In the genomic region with DNA sequence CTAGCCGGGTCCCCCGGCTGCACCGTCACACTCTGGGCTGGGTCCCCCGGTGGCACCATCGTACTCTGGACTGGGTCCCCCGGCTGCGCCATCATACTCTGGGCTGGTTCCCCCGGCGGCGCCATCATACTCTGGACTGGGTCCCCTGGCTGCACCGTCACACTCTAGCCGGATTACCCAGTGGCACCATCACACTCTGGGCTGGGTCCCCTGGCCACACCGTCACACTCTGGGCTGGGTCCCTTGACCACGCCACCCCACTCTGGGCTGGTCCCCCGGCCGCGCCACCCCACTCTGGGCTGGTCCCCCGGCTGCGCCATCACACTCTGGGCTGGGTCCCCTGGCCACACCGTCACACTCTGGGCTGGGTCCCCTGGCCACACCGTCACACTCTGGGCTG, we compare ENCODE assay signal across 35 cellular contexts.
"Had no signal": no experiment of that assay in that cellular context is flagged by ENCODE, and none has a peak within 500 bp of the region (broad histone marks: within the 10 kb centered on the region; RNA-seq: fewer than 3 reads in every experiment).

No MANE protein-coding gene starts in this region.

- H3K27ac ChIP-seq: ascending aorta, breast epithelium, cardiac muscle cell, coronary artery, dorsolateral prefrontal cortex, esophagus muscularis mucosa, foreskin keratinocyte, gastrocnemius medialis had no signal

- DNase-seq: activated B cell treated with CpG ODN at 0.5 μM for 24 hours; activated CD4-positive, alpha-beta T cell treated with anti-CD3 and anti-CD28 coated beads for 48 hours; activated CD4-positive, alpha-beta T cell treated with anti-CD3 and anti-CD28 coated beads, Interleukin-2, amount 50 U/mL, for 1 hour; activated CD4-positive, alpha-beta T cell treated with anti-CD3 and anti-CD28 coated beads, Interleukin-2, amount 50 U/mL, for 48 hours; activated CD8-positive, alpha-beta memory T cell treated with anti-CD3 and anti-CD28 coated beads, Interleukin-2, amount 10 ng/mL, durations not matched to agents 7 days and 5 days; activated CD8-positive, alpha-beta memory T cell treated with anti-CD3 and anti-CD28 coated beads, Interleukin-2, amount 50 U/mL, for 4 hours; activated CD8-positive, alpha-beta T cell treated with anti-CD3 and anti-CD28 coated beads, Interleukin-2, amount 10 ng/mL, durations not matched to agents 7 days and 5 days; activated gamma-delta T cell; activated naive CD4-positive, alpha-beta T cell; activated naive CD4-positive, alpha-beta T cell treated with anti-CD3 and anti-CD28 coated beads, Interleukin-2, amount 10 ng/mL, durations not matched to agents 7 days and 5 days; activated naive CD8-positive, alpha-beta T cell treated with anti-CD3 and anti-CD28 coated beads, Interleukin-2, amount 10 ng/mL, durations not matched to agents 7 days and 5 days; activated T-cell treated with anti-CD3 and anti-CD28 coated beads for 4 hours; activated T-cell treated with anti-CD3 and anti-CD28 coated beads, Interleukin-2, amount 50 U/mL, for 24 hours; activated T-cell treated with anti-CD3 and anti-CD28 coated beads, Interleukin-2, amount 50 U/mL, for 72 hours; dorsolateral prefrontal cortex; effector CD4-positive, alpha-beta T cell; effector memory CD8-positive, alpha-beta T cell; erythroblast; foreskin keratinocyte; gastrocnemius medialis; T-helper 1 cell; T-helper 17 cell; T1000; WERI-Rb-1 had no signal

- H3K36me3 ChIP-seq: ascending aorta, breast epithelium, cardiac muscle cell, esophagus muscularis mucosa, gastrocnemius medialis, WERI-Rb-1 had no signal

- H3K36me3 Mint-ChIP-seq: activated naive CD4-positive, alpha-beta T cell treated with anti-CD3 and anti-CD28 coated beads, Interleukin-2, amount 10 ng/mL, durations not matched to agents 7 days and 5 days; brain had no signal

- H3K9me3 ChIP-seq: ascending aorta, breast epithelium, esophagus muscularis mucosa, gastrocnemius medialis had no signal

- H3K4me3 Mint-ChIP-seq: activated B cell treated with CpG ODN at 0.5 μM for 24 hours; activated CD8-positive, alpha-beta memory T cell treated with anti-CD3 and anti-CD28 coated beads, Interleukin-2, amount 10 ng/mL, durations not matched to agents 7 days and 5 days; activated CD8-positive, alpha-beta T cell treated with anti-CD3 and anti-CD28 coated beads, Interleukin-2, amount 10 ng/mL, durations not matched to agents 7 days and 5 days; activated naive CD4-positive, alpha-beta T cell treated with anti-CD3 and anti-CD28 coated beads, Interleukin-2, amount 10 ng/mL, durations not matched to agents 7 days and 5 days; activated naive CD8-positive, alpha-beta T cell treated with anti-CD3 and anti-CD28 coated beads, Interleukin-2, amount 10 ng/mL, durations not matched to agents 7 days and 5 days; activated T-cell treated with anti-CD3 and anti-CD28 coated beads, Interleukin-2, amount 50 U/mL, for 24 hours; activated T-cell treated with anti-CD3 and anti-CD28 coated beads, Interleukin-2, amount 50 U/mL, for 72 hours; brain; central memory CD8-positive, alpha-beta T cell; dendritic cell treated with granulocyte-macrophage colony-stimulating factor and Interleukin-4, amounts not matched to agents 40 ng/mL and 50 ng/mL, for 4 days; effector memory CD8-positive, alpha-beta T cell; T-helper 17 cell; T-helper 2 cell treated with Interferon-gamma antibody and Interleukin-4, amounts not matched to agents 5 μg/mL and 100 μg/mL, for 36 hours had no signal

- H3K4me1 ChIP-seq: ascending aorta, breast epithelium, foreskin keratinocyte, gastrocnemius medialis had no signal

- ATAC-seq: activated CD4-positive, CD25-positive, alpha-beta regulatory T cell treated with anti-CD3 and anti-CD28 coated beads, Interleukin-2, amount 50 U/mL, for 24 hours; activated CD8-positive, alpha-beta memory T cell treated with anti-CD3 and anti-CD28 coated beads, Interleukin-2, amount 10 ng/mL, durations not matched to agents 7 days and 5 days; activated CD8-positive, alpha-beta T cell treated with anti-CD3 and anti-CD28 coated beads, Interleukin-2, amount 10 ng/mL, durations not matched to agents 7 days and 5 days; activated naive CD4-positive, alpha-beta T cell treated with anti-CD3 and anti-CD28 coated beads, Interleukin-2, amount 50 U/mL, for 72 hours; activated T-cell treated with anti-CD3 and anti-CD28 coated beads, Interleukin-2, amount 50 U/mL, for 72 hours; effector memory CD8-positive, alpha-beta T cell; foreskin keratinocyte; gastrocnemius medialis; T-helper 17 cell had no signal

- H3K27ac Mint-ChIP-seq: activated B cell treated with CpG ODN at 0.5 μM for 24 hours; activated CD8-positive, alpha-beta memory T cell treated with anti-CD3 and anti-CD28 coated beads, Interleukin-2, amount 10 ng/mL, durations not matched to agents 7 days and 5 days; activated CD8-positive, alpha-beta T cell treated with anti-CD3 and anti-CD28 coated beads, Interleukin-2, amount 10 ng/mL, durations not matched to agents 7 days and 5 days; activated naive CD4-positive, alpha-beta T cell treated with anti-CD3 and anti-CD28 coated beads, Interleukin-2, amount 10 ng/mL, durations not matched to agents 7 days and 5 days; activated naive CD8-positive, alpha-beta T cell treated with anti-CD3 and anti-CD28 coated beads, Interleukin-2, amount 10 ng/mL, durations not matched to agents 7 days and 5 days; activated T-cell treated with anti-CD3 and anti-CD28 coated beads, Interleukin-2, amount 50 U/mL, for 24 hours; activated T-cell treated with anti-CD3 and anti-CD28 coated beads, Interleukin-2, amount 50 U/mL, for 72 hours; brain; dendritic cell treated with granulocyte-macrophage colony-stimulating factor and Interleukin-4, amounts not matched to agents 40 ng/mL and 50 ng/mL, for 4 days; effector memory CD8-positive, alpha-beta T cell; T-helper 17 cell; T-helper 2 cell treated with Interferon-gamma antibody and Interleukin-4, amounts not matched to agents 5 μg/mL and 100 μg/mL, for 36 hours had no signal

- H3K4me3 ChIP-seq: ascending aorta, breast epithelium, cardiac muscle cell, coronary artery, dorsolateral prefrontal cortex, esophagus muscularis mucosa, gastrocnemius medialis had no signal

- H3K27me3 ChIP-seq: ascending aorta, breast epithelium, cardiac muscle cell, foreskin keratinocyte, gastrocnemius medialis had no signal

- H3K9me3 Mint-ChIP-seq: activated B cell treated with CpG ODN at 0.5 μM for 24 hours; activated naive CD4-positive, alpha-beta T cell treated with anti-CD3 and anti-CD28 coated beads, Interleukin-2, amount 10 ng/mL, durations not matched to agents 7 days and 5 days; activated T-cell treated with anti-CD3 and anti-CD28 coated beads, Interleukin-2, amount 50 U/mL, for 24 hours; activated T-cell treated with anti-CD3 and anti-CD28 coated beads, Interleukin-2, amount 50 U/mL, for 72 hours; central memory CD8-positive, alpha-beta T cell; effector memory CD8-positive, alpha-beta T cell had no signal

- H3K27me3 Mint-ChIP-seq: activated CD8-positive, alpha-beta memory T cell treated with anti-CD3 and anti-CD28 coated beads, Interleukin-2, amount 10 ng/mL, durations not matched to agents 7 days and 5 days; activated naive CD8-positive, alpha-beta T cell treated with anti-CD3 and anti-CD28 coated beads, Interleukin-2, amount 10 ng/mL, durations not matched to agents 7 days and 5 days had no signal
